In genomic region chr11:86395061-86395551, GRCh38 we compare ENCODE assay signal across 15 cellular contexts. TPM values are rescaled to one million over a fixed set of nuclear protein-coding genes. Genes with fewer than 3 reads are reported as not detected.
A peak's percentile ranks its signal among the peaks of the same experiment; 100 is the strongest.
DNase-seq lines count a peak whose midpoint lies in the region; ATAC-seq, FAIRE-seq and TF ChIP-seq lines count a peak whose summit lies in the region.
"Had no signal": no experiment of that assay in that cellular context is flagged by ENCODE, and none has a peak within 500 bp of the region (broad histone marks: within the 10 kb centered on the region; RNA-seq: fewer than 3 reads in every experiment).

No MANE protein-coding gene starts in this region.

- H3K36me3 ChIP-seq in kidney (ENCODE audit: control insufficient read depth in 1 of 2, insufficient read depth in 2 of 2, low read length in 2 of 2) (no peaks in the 10 kb centered on the region), tibial artery (no peaks in the 10 kb centered on the region)
- H3K36me3 ChIP-seq: BE2C, breast epithelium had no signal

- H3K4me1 ChIP-seq in right cardiac atrium (ENCODE audit: control insufficient read depth, insufficient read depth, low read length) (no peaks in the 10 kb centered on the region), kidney (ENCODE audit: control insufficient read depth in 1 of 2, insufficient read depth in 1 of 2, low read depth in 1 of 2, low read length in 2 of 2) (no peaks in the 10 kb centered on the region), tibial artery (peaks cover 0 to 38% (median 16%) of the 10 kb centered on the region in 4 donors)
- H3K4me1 ChIP-seq: BE2C, breast epithelium had no signal

- 55% methylated on average over 6 of the region's 6 CpGs for WGBS in right cardiac atrium

- no peak for FAIRE-seq in kidney (lab: Jason Lieb, UNC)
- FAIRE-seq: frontal cortex had no signal

- H3K27me3 ChIP-seq in right cardiac atrium (ENCODE audit: control insufficient read depth, insufficient read depth) (no peaks in the 10 kb centered on the region), tibial artery (no peaks in the 10 kb centered on the region)
- H3K27me3 ChIP-seq: BE2C, breast epithelium had no signal

- DNase-seq in Right ventricle myocardium superior = no peak
- no peak for DNase-seq in right cardiac atrium
- peak; percentile 36 for DNase-seq in astrocyte of the hippocampus (ENCODE audit: low read depth, low spot score)
- peak; percentile 76 for DNase-seq in kidney
- DNase-seq in tibial artery = peak in 1 of 2 donors; percentile 25
- no peak for DNase-seq in NCI-H774 (lab: John Stamatoyannopoulos, UW)
- DNase-seq in activated CD4-positive, alpha-beta T cell treated with anti-CD3 and anti-CD28 coated beads, Interleukin-2, amount 50 U/mL, for 1 hour = no peak
- DNase-seq: BE2C, mammary epithelial cell had no signal

- ATAC-seq in Right ventricle myocardium superior (ENCODE audit: poor library complexity) = peak; percentile 56
- ATAC-seq in right cardiac atrium = no peak
- ATAC-seq in HG03354 (IDR thresholded peaks at IDR 0.05; ENCODE audit: poor library complexity, severe bottlenecking, unreplicated experiment) = no peak
- ATAC-seq: stimulated activated memory B cell treated with anti-CD40 and anti-IgM and Interleukin-4, amounts not matched to agents 10 μg/mL and 1 μg/mL and 100 μg/mL, for 72 hours had no signal

- no peak overlapping the region for H3K9ac ChIP-seq in kidney (ENCODE audit: low read length in 2 of 2)
- H3K9ac ChIP-seq: KMS-11 had no signal

- intact Hi-C loops in Right ventricle myocardium superior (cut with DNase I) (no loop called here), right cardiac atrium (cut with DNase I) (no loop called here), kidney (cut with DNase I) (no loop called here), tibial artery (cut with DNase I; ENCODE audit: low total_unique reads) (no loop called here)

- H3K4me3 ChIP-seq in right cardiac atrium (ENCODE audit: low read length) (no peak overlapping the region), kidney (ENCODE audit: low read length in 2 of 2) (no peak overlapping the region), tibial artery (no peak overlapping the region)
- H3K4me3 ChIP-seq: breast epithelium had no signal

- H3K9me3 ChIP-seq in right cardiac atrium (ENCODE audit: control insufficient read depth, low read length) (no peaks in the 10 kb centered on the region), kidney (ENCODE audit: control insufficient read depth in 1 of 2, low read length in 2 of 2) (no peaks in the 10 kb centered on the region), tibial artery (no peaks in the 10 kb centered on the region)
- H3K9me3 ChIP-seq: BE2C, breast epithelium had no signal

- TF ChIP-seq CTCF in kidney (IDR thresholded peaks at IDR 0.05; ENCODE audit: borderline replicate concordance, extremely low read depth, insufficient read depth) (no peak), tibial artery (IDR thresholded peaks at IDR 0.05) (no peak)

- no peak overlapping the region for H3K27ac ChIP-seq in right cardiac atrium (ENCODE audit: low read length)
- no peak overlapping the region for H3K27ac ChIP-seq in kidney (ENCODE audit: low read depth in 2 of 2, low read length in 2 of 2)
- peak overlapping the region; percentile 60 to 61 for H3K27ac ChIP-seq in tibial artery
- H3K27ac ChIP-seq: breast epithelium, KMS-11 had no signal

RNA-seq across cellular contexts. Expression of gene CCDC81, which starts 20.4 kb away (rescaled TPM):
- total RNA-seq in Right ventricle myocardium superior = 0.32 TPM
- under 1 TPM; 0.29 to 0.70 (median 0.32) TPM for total RNA-seq in right cardiac atrium
- 0.29 TPM for polyA plus RNA-seq in right cardiac atrium
- 1.1 TPM for total RNA-seq in kidney
- polyA plus RNA-seq in kidney (ENCODE audit: insufficient read depth, low read depth, low replicate concordance) = 0.54 TPM
- total RNA-seq: NCI-H460 had no signal

Comparison
In these comparisons a context has a peak if more than half of its experiments do, and no peak if none do; other contexts are left out.
1. DNase-seq: peak in astrocyte of the hippocampus (single experiment) and kidney (single experiment); none in Right ventricle myocardium superior (single experiment), right cardiac atrium (0 of 3), NCI-H774 (single experiment) and activated CD4-positive, alpha-beta T cell treated with anti-CD3 and anti-CD28 coated beads, Interleukin-2, amount 50 U/mL, for 1 hour (single experiment).
2. H3K27ac ChIP-seq: peak in tibial artery (2 of 2); none in right cardiac atrium (single experiment) and kidney (0 of 2).